In the genomic region with DNA sequence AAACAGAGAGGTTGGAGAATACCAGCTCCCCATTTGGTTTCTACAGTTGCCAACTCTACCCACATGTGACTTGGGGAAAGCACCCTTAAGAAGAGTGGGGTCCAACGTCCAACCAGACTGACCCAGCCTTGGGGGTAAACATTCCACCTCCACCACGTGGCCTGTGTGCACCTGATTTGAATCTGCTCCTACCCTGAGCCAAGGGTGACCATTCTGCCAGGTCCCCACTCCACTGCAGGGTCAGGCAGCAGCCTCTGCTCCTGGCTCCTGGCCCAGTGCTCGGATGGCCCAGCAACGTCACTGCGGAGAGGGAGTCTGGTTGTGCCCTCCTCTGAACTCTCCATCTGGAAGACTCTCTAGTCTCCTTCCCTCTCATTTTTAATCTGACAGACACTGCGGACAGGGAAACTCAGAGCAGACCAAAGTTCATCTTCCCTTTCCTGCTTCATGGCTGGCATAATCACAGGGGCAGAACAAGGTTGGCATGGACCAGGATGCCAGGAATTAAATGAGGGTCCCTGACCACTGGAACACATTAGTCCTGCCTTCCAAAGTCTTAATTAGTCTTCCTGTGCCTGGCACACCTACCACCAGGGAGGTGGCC, we compare ENCODE assay signal across 28 cellular contexts. TPM values are rescaled to one million over a fixed set of nuclear protein-coding genes. Genes with fewer than 3 reads are reported as not detected.
DNase-seq lines count a peak whose midpoint lies in the region; ATAC-seq, FAIRE-seq and TF ChIP-seq lines count a peak whose summit lies in the region.
"Had no signal": no experiment of that assay in that cellular context is flagged by ENCODE, and none has a peak within 500 bp of the region (broad histone marks: within the 10 kb centered on the region; RNA-seq: fewer than 3 reads in every experiment).

No MANE protein-coding gene starts in this region.

- no peak overlapping the region for H3K27ac Mint-ChIP-seq in immature natural killer cell
- H3K27ac Mint-ChIP-seq: CD4-positive, alpha-beta T cell; HFFc6 had no signal

- H3K36me3 ChIP-seq in bronchial epithelial cell (ENCODE audit: control insufficient read depth, insufficient read depth, low read length) = no peaks in the 10 kb centered on the region
- no peaks in the 10 kb centered on the region for H3K36me3 ChIP-seq in small intestine (ENCODE audit: control insufficient read depth in 2 of 2, insufficient read depth in 2 of 2, low read length in 2 of 2)
- H3K36me3 ChIP-seq: BLaER1 treated with 17β-estradiol and CSF1 and Interleukin-3, amounts not matched to agents 10 nM and 100 nM; HAP-1; SJSA1 had no signal

- H3K9me3 ChIP-seq in small intestine (ENCODE audit: control insufficient read depth, low read depth) = no peaks in the 10 kb centered on the region
- H3K9me3 ChIP-seq: A549, HAP-1, SJSA1 had no signal

- H3K9me3 Mint-ChIP-seq in immature natural killer cell = no peaks in the 10 kb centered on the region

- DNase-seq in bronchial epithelial cell (ENCODE audit: low read depth) (no peak), left colon (no peak), mucosa of gallbladder (ENCODE audit: low spot score) (peak; percentile 29), small intestine (peak; percentile 60), NCI-H1417 (lab: John Stamatoyannopoulos, UW) (no peak), immature natural killer cell (no peak), GF-D8 (lab: John Stamatoyannopoulos, UW) (no peak)
- DNase-seq: AML-193; CD4-positive, alpha-beta T cell; GOT3; HFFc6; NCI-H1048; NCI-H1436; NCI-H187; NCI-H2081 treated with DMSO at 0.1 percent for 48 hours; NCI-H446; NCI-H524 treated with DMSO at 0.1 percent for 48 hours; NCI-H774; PC-3 had no signal

- H3K4me3 Mint-ChIP-seq in immature natural killer cell = no peak overlapping the region
- H3K4me3 Mint-ChIP-seq: CD4-positive, alpha-beta T cell; HFFc6 had no signal

- TF ChIP-seq CTCF in bronchial epithelial cell (IDR thresholded peaks at IDR 0.05; ENCODE audit: insufficient read depth, low read length, severe bottlenecking) = no peak

- FAIRE-seq in bronchial epithelial cell (lab: Jason Lieb, UNC) (peak; percentile 7), small intestine (lab: Jason Lieb, UNC) (no peak)
- FAIRE-seq: A549, D721Med, GM12878 had no signal

- no peaks in the 10 kb centered on the region for H3K4me1 Mint-ChIP-seq in immature natural killer cell

- H3K36me3 Mint-ChIP-seq in immature natural killer cell = no peaks in the 10 kb centered on the region

- H3K27ac ChIP-seq in small intestine (ENCODE audit: low read depth in 1 of 2, low read length in 1 of 2) = peak overlapping the region in 1 of 2 donors; percentile 0
- H3K27ac ChIP-seq: A549; BLaER1 treated with 17β-estradiol and CSF1 and Interleukin-3, amounts not matched to agents 10 nM and 100 nM; HL-60; SJSA1 had no signal

- intact Hi-C loops in left colon (cut with DNase I, micrococcal nuclease) = no loop called here

- peaks cover 0 to 2% of the 10 kb centered on the region in 2 donors for H3K4me1 ChIP-seq in small intestine (ENCODE audit: control insufficient read depth in 2 of 2, insufficient read depth in 1 of 2, low read depth in 1 of 2, low read length in 1 of 2)
- H3K4me1 ChIP-seq: A549, HAP-1, SJSA1 had no signal

- H3K27me3 ChIP-seq in bronchial epithelial cell (ENCODE audit: control insufficient read depth, insufficient read depth, low read length) (no peaks in the 10 kb centered on the region), small intestine (ENCODE audit: control insufficient read depth in 2 of 2, insufficient read depth in 2 of 2, low read length in 2 of 2) (no peaks in the 10 kb centered on the region)
- H3K27me3 ChIP-seq: BLaER1 treated with 17β-estradiol and CSF1 and Interleukin-3, amounts not matched to agents 10 nM and 100 nM; SJSA1 had no signal

- 18 to 64% (median 40%) methylated on average over 6 of the region's 6 CpGs for WGBS in small intestine, 3 donors

- H3K27me3 Mint-ChIP-seq in immature natural killer cell (ENCODE audit: low read depth in 3 of 3) = no peaks in the 10 kb centered on the region
- H3K27me3 Mint-ChIP-seq: CD4-positive, alpha-beta T cell had no signal

- H3K4me3 ChIP-seq in bronchial epithelial cell (ENCODE audit: low read depth, low read length) (no peak overlapping the region), small intestine (ENCODE audit: low read depth in 1 of 2, low read length in 2 of 2) (no peak overlapping the region)
- H3K4me3 ChIP-seq: A549; BLaER1 treated with 17β-estradiol and CSF1 and Interleukin-3, amounts not matched to agents 10 nM and 100 nM; GM12878; HAP-1; SJSA1 had no signal

- ATAC-seq in left colon = peak; percentile 67
- no peak for ATAC-seq in activated CD4-positive, CD25-positive, alpha-beta regulatory T cell treated with anti-CD3 and anti-CD28 coated beads, Interleukin-2, amount 50 U/mL, for 24 hours
- ATAC-seq: A549, GM12878, PC-3, Right ventricle myocardium inferior had no signal

RNA-seq across cellular contexts. Expression of a gene that starts 29.4 kb away (rescaled TPM):
- 1.6 and 2.6 TPM in 2 replicates for total RNA-seq in bronchial epithelial cell
- total RNA-seq in left colon = 10 to 100 TPM; 14.5 to 17.2 TPM
- 38.6 TPM for total RNA-seq in mucosa of gallbladder
- polyA plus RNA-seq in small intestine = 1 to 10 TPM; 4.4 to 8.1 (median 5.9) TPM
- polyA plus RNA-seq in immature natural killer cell = 1 to 10 TPM; 2.5 to 8.8 (median 3.9) TPM
- total RNA-seq: SJSA1 had no signal

Comparison
In these comparisons a context has a peak if more than half of its experiments do, and no peak if none do; other contexts are left out.
1. DNase-seq: peak in mucosa of gallbladder (single experiment) and small intestine (single experiment); none in bronchial epithelial cell (single experiment), left colon (0 of 2), NCI-H1417 (0 of 3), immature natural killer cell (0 of 3) and GF-D8 (single experiment).